In genomic region chr9:69675563-69675962, GRCh38 we compare ENCODE assay signal across 24 cellular contexts. TPM values are rescaled to one million over a fixed set of nuclear protein-coding genes. Genes with fewer than 3 reads are reported as not detected.
DNase-seq lines count a peak whose midpoint lies in the region; ATAC-seq and TF ChIP-seq lines count a peak whose summit lies in the region.
"Had no signal": no experiment of that assay in that cellular context is flagged by ENCODE, and none has a peak within 500 bp of the region (broad histone marks: within the 10 kb centered on the region; RNA-seq: fewer than 3 reads in every experiment).

No MANE protein-coding gene starts in this region.

- TF ChIP-seq CTCF in HFFc6 (IDR thresholded peaks at IDR 0.05) (no peak), RWPE2 (IDR thresholded peaks at IDR 0.05; ENCODE audit: poor library complexity, severe bottlenecking) (no peak), fibroblast of the aortic adventitia (IDR thresholded peaks at IDR 0.05; ENCODE audit: insufficient read depth, low read length) (no peak), Peyer's patch (IDR thresholded peaks at IDR 0.05) (no peak)

- peak overlapping the region; percentile 81 for H3K27ac Mint-ChIP-seq in HFFc6
- no peak overlapping the region for H3K27ac Mint-ChIP-seq in activated naive CD4-positive, alpha-beta T cell treated with anti-CD3 and anti-CD28 coated beads for 36 hours
- H3K27ac Mint-ChIP-seq: activated CD4-positive, alpha-beta memory T cell treated with anti-CD3 and anti-CD28 coated beads, Interleukin-2, amount 10 ng/mL, durations not matched to agents 7 days and 5 days; B cell; IgD-negative memory B cell; T-helper 2 cell treated with Interferon-gamma antibody and Interleukin-4, amounts not matched to agents 5 μg/mL and 100 μg/mL, for 36 hours had no signal

- peak overlapping the region; percentile 86 for H3K4me3 Mint-ChIP-seq in HFFc6
- H3K4me3 Mint-ChIP-seq in activated naive CD4-positive, alpha-beta T cell treated with anti-CD3 and anti-CD28 coated beads for 36 hours = no peak overlapping the region
- H3K4me3 Mint-ChIP-seq: activated CD4-positive, alpha-beta memory T cell treated with anti-CD3 and anti-CD28 coated beads, Interleukin-2, amount 10 ng/mL, durations not matched to agents 7 days and 5 days; B cell; central memory CD8-positive, alpha-beta T cell; T-helper 2 cell treated with Interferon-gamma antibody and Interleukin-4, amounts not matched to agents 5 μg/mL and 100 μg/mL, for 36 hours had no signal

- H3K27ac ChIP-seq in RWPE2 (ENCODE audit: poor library complexity, severe bottlenecking) (peak overlapping the region; percentile 64), Peyer's patch (no peak overlapping the region)
- H3K27ac ChIP-seq: gastroesophageal sphincter, right atrium auricular region had no signal

- no peaks in the 10 kb centered on the region for H3K9me3 Mint-ChIP-seq in HFFc6
- no peaks in the 10 kb centered on the region for H3K9me3 Mint-ChIP-seq in activated naive CD4-positive, alpha-beta T cell treated with anti-CD3 and anti-CD28 coated beads for 36 hours
- H3K9me3 Mint-ChIP-seq: activated CD4-positive, alpha-beta memory T cell treated with anti-CD3 and anti-CD28 coated beads, Interleukin-2, amount 10 ng/mL, durations not matched to agents 7 days and 5 days; central memory CD8-positive, alpha-beta T cell; IgD-negative memory B cell; naive thymus-derived CD4-positive, alpha-beta T cell; T-helper 2 cell treated with Interferon-gamma antibody and Interleukin-4, amounts not matched to agents 5 μg/mL and 100 μg/mL, for 36 hours had no signal

- H3K4me1 Mint-ChIP-seq in HFFc6 (ENCODE audit: low read depth) = peaks cover 73% of the 10 kb centered on the region
- peaks cover 9% of the 10 kb centered on the region for H3K4me1 Mint-ChIP-seq in activated naive CD4-positive, alpha-beta T cell treated with anti-CD3 and anti-CD28 coated beads for 36 hours (ENCODE audit: low read depth)

- intact Hi-C loops in activated naive CD4-positive, alpha-beta T cell treated with anti-CD3 and anti-CD28 coated beads for 36 hours (cut with micrococcal nuclease) = loop anchor here (10.0 kb wide), 1 partner anchor 579 kb away; the partner anchor contains the start of gene SMC5

- H3K4me1 ChIP-seq in RWPE2 (ENCODE audit: insufficient read depth, poor library complexity, severe bottlenecking) = peaks cover 22% of the 10 kb centered on the region
- peaks cover 0 to 5% (median 0%) of the 10 kb centered on the region in 4 donors for H3K4me1 ChIP-seq in Peyer's patch

- ATAC-seq in RWPE2 (ENCODE audit: low read depth) (no peak), HG03108 (IDR thresholded peaks at IDR 0.05; ENCODE audit: unreplicated experiment) (no peak)
- ATAC-seq: gastroesophageal sphincter; naive thymus-derived CD4-positive, alpha-beta T cell had no signal

- H3K36me3 ChIP-seq in RWPE2 (ENCODE audit: low read depth) (no peaks in the 10 kb centered on the region), Peyer's patch (no peaks in the 10 kb centered on the region)
- H3K36me3 ChIP-seq: gastroesophageal sphincter, right atrium auricular region had no signal

- no peak for TF ChIP-seq POLR2A in Peyer's patch (IDR thresholded peaks at IDR 0.05)

- H3K4me3 ChIP-seq in RWPE2 (ENCODE audit: severe bottlenecking) (no peak overlapping the region), fibroblast of the aortic adventitia (ENCODE audit: low read depth, low read length) (no peak overlapping the region), Peyer's patch (no peak overlapping the region)
- H3K4me3 ChIP-seq: gastroesophageal sphincter, right atrium auricular region had no signal

- CTCF ChIA-PET in activated naive CD4-positive, alpha-beta T cell treated with anti-CD3 and anti-CD28 coated beads for 36 hours (lab: Charles Lee) = interaction anchor here (0.6 to 0.7 kb wide), 2 partner anchors 41 to 82 kb away, joined by 3 to 9 read pairs; no protein-coding TSS in a partner anchor

- no peaks in the 10 kb centered on the region for H3K27me3 Mint-ChIP-seq in HFFc6 (ENCODE audit: insufficient read depth)
- peaks cover 11% of the 10 kb centered on the region for H3K27me3 Mint-ChIP-seq in activated naive CD4-positive, alpha-beta T cell treated with anti-CD3 and anti-CD28 coated beads for 36 hours (ENCODE audit: low read depth)

- H3K36me3 Mint-ChIP-seq in HFFc6 (ENCODE audit: low read depth) = no peaks in the 10 kb centered on the region
- no peaks in the 10 kb centered on the region for H3K36me3 Mint-ChIP-seq in activated naive CD4-positive, alpha-beta T cell treated with anti-CD3 and anti-CD28 coated beads for 36 hours (ENCODE audit: low read depth)
- H3K36me3 Mint-ChIP-seq: IgD-negative memory B cell; naive thymus-derived CD4-positive, alpha-beta T cell had no signal

- H3K27me3 ChIP-seq in RWPE2 (ENCODE audit: insufficient read depth, poor library complexity, severe bottlenecking) (no peaks in the 10 kb centered on the region), Peyer's patch (no peaks in the 10 kb centered on the region)
- H3K27me3 ChIP-seq: gastroesophageal sphincter, right atrium auricular region had no signal

- DNase-seq in COR-L47 (lab: John Stamatoyannopoulos, UW) (peak; percentile 26), HFFc6 (no peak), RWPE2 (ENCODE audit: low spot score) (no peak), fibroblast of the aortic adventitia (ENCODE audit: low read depth) (peak; percentile 10), LoVo (ENCODE audit: low spot score) (no peak), Peyer's patch (no peak)
- DNase-seq in activated naive CD4-positive, alpha-beta T cell treated with anti-CD3 and anti-CD28 coated beads for 36 hours = no peak
- DNase-seq: activated CD4-positive, alpha-beta memory T cell treated with anti-CD3 and anti-CD28 coated beads, Interleukin-2, amount 10 ng/mL, durations not matched to agents 7 days and 5 days; activated gamma-delta T cell; activated T-cell treated with anti-CD3 and anti-CD28 coated beads for 4 hours; Calu3; mesendoderm; MV-4-11; naive thymus-derived CD4-positive, alpha-beta T cell; NCI-H2081 treated with DMSO at 0.1 percent for 48 hours; NCI-H774; stimulated activated CD4-positive, alpha-beta T cell treated with anti-CD3 and anti-CD28 coated beads, Interleukin-15, amount 100 ng/mL, for 24 hours had no signal

- H3K9me3 ChIP-seq in RWPE2 (ENCODE audit: severe bottlenecking) (no peaks in the 10 kb centered on the region), Peyer's patch (no peaks in the 10 kb centered on the region)
- H3K9me3 ChIP-seq: gastroesophageal sphincter, right atrium auricular region had no signal

RNA-seq across cellular contexts. Expression of gene APBA1, which starts 3.4 kb away (rescaled TPM):
- total RNA-seq in HFFc6 (2021; fragmentation: NEBNext Ultra II Directional; extraction: Animal tissue kit (Norgen Biotek cat#: 25700)) = 10 to 100 TPM; 17.6 to 25.6 (median 20.7) TPM
- total RNA-seq in fibroblast of the aortic adventitia (ENCODE audit: low replicate concordance) = 2.7 and 12.4 TPM in 2 replicates
- 10 to 100 TPM in 1 of 4 donors, 1 to 10 TPM in 2, under 1 TPM in 1; 0.88 to 14.9 (median 3.9) TPM for total RNA-seq in Peyer's patch
- total RNA-seq in activated naive CD4-positive, alpha-beta T cell treated with anti-CD3 and anti-CD28 coated beads for 36 hours = under 1 TPM; 0.05 to 0.10 TPM

Comparison
In these comparisons a context has a peak if more than half of its experiments do, and no peak if none do; other contexts are left out.
1. DNase-seq: peak in COR-L47 (single experiment) and fibroblast of the aortic adventitia (single experiment); none in HFFc6 (single experiment), RWPE2 (single experiment), LoVo (single experiment), Peyer's patch (0 of 3) and activated naive CD4-positive, alpha-beta T cell treated with anti-CD3 and anti-CD28 coated beads for 36 hours (single experiment).